Comparison of ENCODE assay signal across 22 cellular contexts in genomic region chr7:70855373-70855772, GRCh38.
"Had no signal": no experiment of that assay in that cellular context is flagged by ENCODE, and none has a peak within 500 bp of the region (broad histone marks: within the 10 kb centered on the region; RNA-seq: fewer than 3 reads in every experiment).

No MANE protein-coding gene starts in this region.

- H3K4me1 ChIP-seq: esophagus squamous epithelium, gastroesophageal sphincter, left lung, lower lobe of right lung, pancreas, suprapubic skin, thyroid gland, upper lobe of left lung, uterus had no signal

- H3K27ac ChIP-seq: esophagus squamous epithelium, gastroesophageal sphincter, left lung, lower lobe of right lung, pancreas, suprapubic skin, thyroid gland, upper lobe of left lung, uterus had no signal

- H3K4me1 Mint-ChIP-seq: memory B cell, mesothelial cell of epicardium, natural killer cell, neural crest cell had no signal

- H3K27me3 ChIP-seq: esophagus squamous epithelium, gastroesophageal sphincter, left lung, pancreas, suprapubic skin, thyroid gland, upper lobe of left lung, uterus had no signal

- H3K36me3 Mint-ChIP-seq: memory B cell, mesothelial cell of epicardium, natural killer cell had no signal

- H3K36me3 ChIP-seq: esophagus squamous epithelium, gastroesophageal sphincter, left lung, lower lobe of right lung, pancreas, suprapubic skin, thyroid gland, upper lobe of left lung, uterus had no signal

- H3K9me3 Mint-ChIP-seq: natural killer cell, neural crest cell had no signal

- H3K27ac Mint-ChIP-seq: effector memory CD8-positive, alpha-beta T cell; memory B cell; mesothelial cell of epicardium; natural killer cell; progenitor cell of endocrine pancreas had no signal

- DNase-seq: effector memory CD8-positive, alpha-beta T cell; esophagus squamous epithelium; foreskin fibroblast; glutamatergic neuron; left lung; lower lobe of right lung; natural killer cell; occipital lobe; pancreas; right cardiac atrium; stimulated activated CD4-positive, alpha-beta T cell treated with anti-CD3 and anti-CD28 coated beads, Interleukin-2, amount 100 ng/mL, for 48 hours; stimulated activated naive CD8-positive, alpha-beta T cell treated with anti-CD3 and anti-CD28 coated beads, Interleukin-15, Interleukin-2, amounts not matched to agents 100 U/mL and 50 U/mL, for 24 hours; thyroid gland; upper lobe of left lung; uterus had no signal

- H3K9me3 ChIP-seq: lower lobe of right lung, pancreas, suprapubic skin, thyroid gland, upper lobe of left lung, uterus had no signal

- H3K4me3 ChIP-seq: esophagus squamous epithelium, gastroesophageal sphincter, left lung, lower lobe of right lung, pancreas, smooth muscle cell, suprapubic skin, thyroid gland, upper lobe of left lung, uterus had no signal

- H3K4me3 Mint-ChIP-seq: effector memory CD8-positive, alpha-beta T cell; memory B cell; mesothelial cell of epicardium; natural killer cell; neural crest cell had no signal
